In the genomic region with DNA sequence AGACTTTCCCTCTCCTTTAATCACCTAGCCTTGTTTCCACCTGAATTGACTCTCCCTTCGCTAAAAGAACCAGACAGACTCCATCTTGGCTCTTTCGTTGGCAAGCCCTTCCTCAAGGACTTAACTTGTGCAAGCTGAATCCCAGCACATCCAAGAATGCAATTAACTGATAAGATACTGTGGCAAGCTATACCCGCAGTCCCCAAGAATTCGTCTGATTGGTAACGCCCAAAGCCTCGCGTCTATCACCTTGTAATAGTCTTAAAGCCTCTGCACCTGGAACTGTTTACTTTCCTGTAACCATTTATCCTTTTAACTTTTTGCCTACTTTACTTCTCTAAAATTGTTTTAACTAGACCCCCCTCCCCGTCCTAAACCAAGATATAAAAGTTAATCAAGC, we compare ENCODE assay signal across 25 cellular contexts. TPM values are rescaled to one million over a fixed set of nuclear protein-coding genes. Genes with fewer than 3 reads are reported as not detected.
"Had no signal": no experiment of that assay in that cellular context is flagged by ENCODE, and none has a peak within 500 bp of the region (broad histone marks: within the 10 kb centered on the region; RNA-seq: fewer than 3 reads in every experiment).

No MANE protein-coding gene starts in this region.

- H3K9me3 Mint-ChIP-seq: activated CD4-positive, alpha-beta memory T cell treated with anti-CD3 and anti-CD28 coated beads, Interleukin-2, amount 10 ng/mL, durations not matched to agents 7 days and 5 days; activated naive CD8-positive, alpha-beta T cell treated with anti-CD3 and anti-CD28 coated beads, Interleukin-2, amount 10 ng/mL, durations not matched to agents 7 days and 5 days had no signal

- H3K27ac ChIP-seq: adrenal gland, KMS-11, Peyer's patch had no signal

- H3K36me3 Mint-ChIP-seq: activated naive CD8-positive, alpha-beta T cell treated with anti-CD3 and anti-CD28 coated beads, Interleukin-2, amount 10 ng/mL, durations not matched to agents 7 days and 5 days; T-cell had no signal

- H3K27me3 ChIP-seq: adrenal gland, Peyer's patch had no signal

- H3K36me3 ChIP-seq: adrenal gland, Peyer's patch had no signal

- H3K27ac Mint-ChIP-seq: activated CD4-positive, alpha-beta memory T cell treated with anti-CD3 and anti-CD28 coated beads, Interleukin-2, amount 10 ng/mL, durations not matched to agents 7 days and 5 days; activated naive CD8-positive, alpha-beta T cell treated with anti-CD3 and anti-CD28 coated beads, Interleukin-2, amount 10 ng/mL, durations not matched to agents 7 days and 5 days; T-cell had no signal

- H3K4me1 Mint-ChIP-seq: activated CD4-positive, alpha-beta memory T cell treated with anti-CD3 and anti-CD28 coated beads, Interleukin-2, amount 10 ng/mL, durations not matched to agents 7 days and 5 days; activated naive CD8-positive, alpha-beta T cell treated with anti-CD3 and anti-CD28 coated beads, Interleukin-2, amount 10 ng/mL, durations not matched to agents 7 days and 5 days; T-cell had no signal

- H3K27me3 Mint-ChIP-seq: activated CD4-positive, alpha-beta memory T cell treated with anti-CD3 and anti-CD28 coated beads, Interleukin-2, amount 10 ng/mL, durations not matched to agents 7 days and 5 days; activated naive CD8-positive, alpha-beta T cell treated with anti-CD3 and anti-CD28 coated beads, Interleukin-2, amount 10 ng/mL, durations not matched to agents 7 days and 5 days had no signal

- H3K9me3 ChIP-seq: adrenal gland, Peyer's patch had no signal

- H3K4me3 Mint-ChIP-seq: activated CD4-positive, alpha-beta memory T cell treated with anti-CD3 and anti-CD28 coated beads, Interleukin-2, amount 10 ng/mL, durations not matched to agents 7 days and 5 days; activated naive CD8-positive, alpha-beta T cell treated with anti-CD3 and anti-CD28 coated beads, Interleukin-2, amount 10 ng/mL, durations not matched to agents 7 days and 5 days; T-cell had no signal

- H3K9ac ChIP-seq: KMS-11 had no signal

- H3K4me3 ChIP-seq: adrenal gland, Peyer's patch had no signal

- H3K4me2 ChIP-seq: KMS-11 had no signal

- ATAC-seq: T-cell had no signal

- DNase-seq: activated CD4-positive, alpha-beta memory T cell treated with anti-CD3 and anti-CD28 coated beads, Interleukin-2, amount 10 ng/mL, durations not matched to agents 7 days and 5 days; activated CD4-positive, alpha-beta T cell treated with anti-CD3 and anti-CD28 coated beads, Interleukin-2, amount 50 U/mL, for 1 hour; activated CD4-positive, CD25-positive, alpha-beta regulatory T cell; activated naive CD4-positive, alpha-beta T cell treated with anti-CD3 and anti-CD28 coated beads, Interleukin-2, amount 50 U/mL, for 16 hours; activated naive CD8-positive, alpha-beta T cell treated with anti-CD3 and anti-CD28 coated beads, Interleukin-2, amount 10 ng/mL, durations not matched to agents 7 days and 5 days; adrenal gland; anterior cingulate cortex; cerebellar nuclear complex; NCI-H1092; NCI-H1417; NCI-H1930; NCI-H2171; NCI-H2227 treated with DMSO at 0.1 percent for 48 hours; NCI-H446 treated with DMSO at 0.1 percent for 48 hours; NCI-H524 treated with DMSO at 0.1 percent for 48 hours; NCI-H748 treated with DMSO at 0.1 percent for 48 hours; Peyer's patch; SHP77; T-cell; T-helper 2 cell; T1000 had no signal

- H3K4me1 ChIP-seq: adrenal gland, Peyer's patch had no signal

RNA-seq across cellular contexts. Expression of a gene that starts 15.6 kb away (rescaled TPM):
- total RNA-seq: activated CD4-positive, alpha-beta memory T cell treated with anti-CD3 and anti-CD28 coated beads, Interleukin-2, amount 10 ng/mL, durations not matched to agents 7 days and 5 days; activated CD8-positive, alpha-beta memory T cell treated with anti-CD3 and anti-CD28 coated beads for 36 hours; activated naive CD8-positive, alpha-beta T cell treated with anti-CD3 and anti-CD28 coated beads, Interleukin-2, amount 10 ng/mL, durations not matched to agents 7 days and 5 days; MCF 10A; SK-MEL-5 had no signal
